8 cellular contexts compared by ENCODE assay signal in genomic region chr9:83708515-83709158, GRCh38. TPM values are rescaled to one million over a fixed set of nuclear protein-coding genes. Genes with fewer than 3 reads are reported as not detected.
DNase-seq lines count a peak whose midpoint lies in the region; ATAC-seq, FAIRE-seq and TF ChIP-seq lines count a peak whose summit lies in the region.

No MANE protein-coding gene starts in this region.

- no peak for TF ChIP-seq POLR2A in upper lobe of left lung (IDR thresholded peaks at IDR 0.05)

- H3K9me3 ChIP-seq in BLaER1 treated with 17β-estradiol and CSF1 and Interleukin-3, amounts not matched to agents 10 nM and 100 nM (replicated peaks in 1 of 11), result peaks cover 0 to 15% (median 10%) of the 10 kb centered on the region in 11 experiments; a peak in 17 of 22 replicates
- H3K9me3 ChIP-seq in pancreas (no peaks in the 10 kb centered on the region), upper lobe of left lung (no peaks in the 10 kb centered on the region)

- peaks cover 25 to 38% (median 32%) of the 10 kb centered on the region in 11 experiments; a peak in 20 of 22 replicates for H4K20me1 ChIP-seq in BLaER1 treated with 17β-estradiol and CSF1 and Interleukin-3, amounts not matched to agents 10 nM and 100 nM

- H3K4me1 ChIP-seq in BLaER1 treated with 17β-estradiol and CSF1 and Interleukin-3, amounts not matched to agents 10 nM and 100 nM, result peaks cover 11 to 27% (median 22%) of the 10 kb centered on the region in 10 experiments; a peak in 19 of 20 replicates
- H3K4me1 ChIP-seq in pancreas (peaks cover 0 to 14% (median 6%) of the 10 kb centered on the region in 3 donors), upper lobe of left lung (peaks cover 13 to 33% (median 16%) of the 10 kb centered on the region in 4 donors)

- peak overlapping the region; percentile 95 to 99 (median 98) for H3K27ac ChIP-seq in BLaER1 treated with 17β-estradiol and CSF1 and Interleukin-3, amounts not matched to agents 10 nM and 100 nM
- H3K27ac ChIP-seq in pancreas, result peak overlapping the region; percentile 89 to 99 (median 96)
- peak overlapping the region; percentile 98 to 99 (median 99) for H3K27ac ChIP-seq in upper lobe of left lung

- peaks cover 0 to 25% (median 18%) of the 10 kb centered on the region in 11 experiments; a peak in 16 of 22 replicates for H3K36me3 ChIP-seq in BLaER1 treated with 17β-estradiol and CSF1 and Interleukin-3, amounts not matched to agents 10 nM and 100 nM
- H3K36me3 ChIP-seq in pancreas (no peaks in the 10 kb centered on the region), upper lobe of left lung (no peaks in the 10 kb centered on the region)

- no peaks in the 10 kb centered on the region for H3K27me3 ChIP-seq in BLaER1 treated with 17β-estradiol and CSF1 and Interleukin-3, amounts not matched to agents 10 nM and 100 nM
- H3K27me3 ChIP-seq in pancreas, result no peaks in the 10 kb centered on the region
- H3K27me3 ChIP-seq in upper lobe of left lung, result no peaks in the 10 kb centered on the region

- ATAC-seq in GM19043 (IDR thresholded peaks at IDR 0.05; ENCODE audit: low read depth, unreplicated experiment) (peak; percentile 53), HG03354 (IDR thresholded peaks at IDR 0.05; ENCODE audit: poor library complexity, severe bottlenecking, unreplicated experiment) (peak; percentile 60), Right ventricle myocardium superior (ENCODE audit: poor library complexity) (peak; percentile 58), pancreas (peak; percentile 29 to 75 (median 62)), upper lobe of left lung (ENCODE audit: low FRiP score in 2 of 2) (peak; percentile 70 to 81)

- TF ChIP-seq CTCF in pancreas (IDR thresholded peaks at IDR 0.05) (no peak), upper lobe of left lung (IDR thresholded peaks at IDR 0.05) (peak in 1 of 6 experiments; percentile 20)

- peak overlapping the region; percentile 80 to 100 (median 95) for H3K4me3 ChIP-seq in BLaER1 treated with 17β-estradiol and CSF1 and Interleukin-3, amounts not matched to agents 10 nM and 100 nM
- peak overlapping the region; percentile 74 to 95 (median 88) for H3K4me3 ChIP-seq in pancreas
- H3K4me3 ChIP-seq in upper lobe of left lung, result peak overlapping the region; percentile 61 to 82 (median 80)

- no peak for TF ChIP-seq EP300 in upper lobe of left lung (IDR thresholded peaks at IDR 0.05)

- peak overlapping the region; percentile 68 to 95 (median 86) for H3K4me2 ChIP-seq in BLaER1 treated with 17β-estradiol and CSF1 and Interleukin-3, amounts not matched to agents 10 nM and 100 nM

- peak overlapping the region; percentile 95 to 99 (median 98) for H3K9ac ChIP-seq in BLaER1 treated with 17β-estradiol and CSF1 and Interleukin-3, amounts not matched to agents 10 nM and 100 nM

- intact Hi-C loops in Right ventricle myocardium superior (cut with DNase I) (no loop called here), pancreas (cut with DNase I) (no loop called here)

- peak; percentile 55 for DNase-seq in RPMI7951 (ENCODE audit: low read depth)
- DNase-seq in activated naive CD4-positive, alpha-beta T cell treated with anti-CD3 and anti-CD28 coated beads, Interleukin-2, amount 50 U/mL, for 16 hours, result peak; percentile 43
- DNase-seq in Right ventricle myocardium superior, result peak; percentile 80
- peak; percentile 59 to 79 (median 74) for DNase-seq in pancreas
- peak; percentile 40 to 89 for DNase-seq in upper lobe of left lung

- WGBS in pancreas, 2 donors, result 10 to 12% methylated on average over 20 of the region's 20 CpGs
- WGBS in upper lobe of left lung, 2 donors, result 14 to 15% methylated on average over 20 of the region's 20 CpGs

- FAIRE-seq in pancreas (lab: Jason Lieb, UNC), result no peak

RNA-seq across cellular contexts. Expression of gene UBQLN1, which starts 0.9 kb away (rescaled TPM):
- 75.7 and 80.2 TPM in 2 replicates for total RNA-seq in RPMI7951 (2014; rRNA removed; shearing (Covaris generic))
- total RNA-seq in Right ventricle myocardium superior, result 74.6 TPM
- 10 to 100 TPM; 31.0 to 45.9 (median 39.2) TPM for total RNA-seq in pancreas
- polyA plus RNA-seq in pancreas, result 10 to 100 TPM; 14.3 to 24.1 TPM
- 100 to 1,000 TPM in 2 of 6 donors, 10 to 100 TPM in 4; 75.6 to 113 (median 84.7) TPM for total RNA-seq in upper lobe of left lung

Comparison
In these comparisons a context has a peak if more than half of its experiments do, and no peak if none do; other contexts are left out.
1. Peak in every context shown above with its lines: DNase-seq, ATAC-seq, H3K4me3 ChIP-seq and H3K27ac ChIP-seq.